In genomic region chr19:49840736-49841249, GRCh38 we compare ENCODE assay signal across 36 cellular contexts. TPM values are rescaled to one million over a fixed set of nuclear protein-coding genes. Genes with fewer than 3 reads are reported as not detected.
DNase-seq lines count a peak whose midpoint lies in the region; ATAC-seq, FAIRE-seq and TF ChIP-seq lines count a peak whose summit lies in the region.
"Had no signal": no experiment of that assay in that cellular context is flagged by ENCODE, and none has a peak within 500 bp of the region (broad histone marks: within the 10 kb centered on the region; RNA-seq: fewer than 3 reads in every experiment).

No MANE protein-coding gene starts in this region.

- TF ChIP-seq CTCF in Calu3 (IDR thresholded peaks at IDR 0.05; ENCODE audit: unreplicated experiment) (no peak), OCI-LY1 (IDR thresholded peaks at IDR 0.05; ENCODE audit: low read length) (no peak), neutrophil (IDR thresholded peaks at IDR 0.05) (no peak), pancreas (IDR thresholded peaks at IDR 0.05) (no peak)

- no peak overlapping the region for H2AFZ ChIP-seq in OCI-LY1 (ENCODE audit: low read length)

- no peaks in the 10 kb centered on the region for H4K20me1 ChIP-seq in OCI-LY1 (ENCODE audit: insufficient read depth, low read length)

- H3K27me3 Mint-ChIP-seq in Calu3 (ENCODE audit: unreplicated experiment): no peaks in the 10 kb centered on the region
- H3K27me3 Mint-ChIP-seq: activated CD8-positive, alpha-beta T cell treated with anti-CD3 and anti-CD28 coated beads for 36 hours had no signal

- H3K4me2 ChIP-seq in OCI-LY1 (ENCODE audit: low read length): no peak overlapping the region

- intact Hi-C loops in Calu3 (cut with micrococcal nuclease; ENCODE audit: unreplicated experiment) (no loop called here), pancreas (cut with DNase I) (no loop called here)

- H3K27me3 ChIP-seq in OCI-LY1 (ENCODE audit: insufficient read depth, low read length): no peaks in the 10 kb centered on the region
- no peaks in the 10 kb centered on the region for H3K27me3 ChIP-seq in ectodermal cell (ENCODE audit: control insufficient read depth, insufficient read depth, low read length, poor library complexity, severe bottlenecking)
- no peaks in the 10 kb centered on the region for H3K27me3 ChIP-seq in neutrophil
- H3K27me3 ChIP-seq in pancreas: no peaks in the 10 kb centered on the region
- H3K27me3 ChIP-seq: adrenal gland, BE2C, esophagus squamous epithelium, foreskin keratinocyte, heart left ventricle, right atrium auricular region, SJSA1, stomach, uterus had no signal

- H3K27ac ChIP-seq in OCI-LY1 (ENCODE audit: low read depth, low read length, poor library complexity, severe bottlenecking) (peak overlapping the region; percentile 88), ectodermal cell (ENCODE audit: insufficient read depth, low read depth, low read length, poor library complexity, severe bottlenecking) (peak overlapping the region; percentile 13), neutrophil (peak overlapping the region; percentile 5), pancreas (no peak overlapping the region)
- H3K27ac ChIP-seq: adrenal gland, esophagus squamous epithelium, foreskin keratinocyte, heart left ventricle, SJSA1, stomach, uterus had no signal

- FAIRE-seq in pancreas (lab: Jason Lieb, UNC): no peak
- FAIRE-seq: endometrium, H54, HepG2 had no signal

- no peak overlapping the region for H3K9ac ChIP-seq in OCI-LY1 (ENCODE audit: low read length)

- CTCF ChIA-PET in Calu3 (lab: Charles Lee): no interaction called here

- ATAC-seq in pancreas: no peak
- ATAC-seq: activated CD8-positive, alpha-beta T cell treated with anti-CD3 and anti-CD28 coated beads for 36 hours; CD8-positive, alpha-beta T cell; foreskin keratinocyte; heart left ventricle; HepG2; natural killer cell had no signal

- H3K27ac Mint-ChIP-seq in Calu3 (ENCODE audit: unreplicated experiment): peak overlapping the region; percentile 48
- H3K27ac Mint-ChIP-seq: activated CD8-positive, alpha-beta T cell treated with anti-CD3 and anti-CD28 coated beads for 36 hours; activated naive CD4-positive, alpha-beta T cell treated with anti-CD3 and anti-CD28 coated beads, Interleukin-2, amount 10 ng/mL, durations not matched to agents 7 days and 5 days; CD8-positive, alpha-beta T cell had no signal

- no peaks in the 10 kb centered on the region for H3K9me2 ChIP-seq in OCI-LY1 (ENCODE audit: low read depth, low read length)

- H3K79me2 ChIP-seq in OCI-LY1 (ENCODE audit: insufficient read depth, low read length): no peaks in the 10 kb centered on the region

- no peaks in the 10 kb centered on the region for H3K9me3 Mint-ChIP-seq in Calu3 (ENCODE audit: low read depth, unreplicated experiment)
- H3K9me3 Mint-ChIP-seq: activated CD8-positive, alpha-beta T cell treated with anti-CD3 and anti-CD28 coated beads for 36 hours; activated naive CD4-positive, alpha-beta T cell treated with anti-CD3 and anti-CD28 coated beads, Interleukin-2, amount 10 ng/mL, durations not matched to agents 7 days and 5 days; CD8-positive, alpha-beta T cell; natural killer cell had no signal

- H3K36me3 ChIP-seq in OCI-LY1 (ENCODE audit: insufficient read depth, low read length): peaks cover 59% of the 10 kb centered on the region
- peaks cover 30% of the 10 kb centered on the region for H3K36me3 ChIP-seq in ectodermal cell (ENCODE audit: control insufficient read depth, insufficient read depth, low read length)
- H3K36me3 ChIP-seq in neutrophil: peaks cover 53% of the 10 kb centered on the region
- peaks cover 0 to 30% (median 7%) of the 10 kb centered on the region in 3 donors for H3K36me3 ChIP-seq in pancreas
- H3K36me3 ChIP-seq: uterus had no signal

- H3K9me3 ChIP-seq in OCI-LY1 (ENCODE audit: low read length) (no peaks in the 10 kb centered on the region), ectodermal cell (ENCODE audit: control insufficient read depth, low read length) (no peaks in the 10 kb centered on the region), neutrophil (no peaks in the 10 kb centered on the region), pancreas (no peaks in the 10 kb centered on the region)
- H3K9me3 ChIP-seq: adrenal gland, BE2C, esophagus squamous epithelium, heart left ventricle, right atrium auricular region, SJSA1, stomach, uterus had no signal

- 92 to 94% methylated on average over 17 of the region's 17 CpGs for WGBS in ectodermal cell, 2 experiments
- 90 to 93% methylated on average over 17 of the region's 17 CpGs for WGBS in pancreas, 2 donors

- H3K36me3 Mint-ChIP-seq in Calu3 (ENCODE audit: insufficient read depth, unreplicated experiment): peaks cover 40% of the 10 kb centered on the region
- H3K36me3 Mint-ChIP-seq: natural killer cell had no signal

- peaks cover 33% of the 10 kb centered on the region for H3K4me1 ChIP-seq in OCI-LY1 (ENCODE audit: insufficient read depth, low read length, severe bottlenecking)
- H3K4me1 ChIP-seq in ectodermal cell (ENCODE audit: control insufficient read depth, insufficient read depth, low read length): no peaks in the 10 kb centered on the region
- peaks cover 16 to 17% of the 10 kb centered on the region in 2 experiments for H3K4me1 ChIP-seq in neutrophil (ENCODE audit: control insufficient read depth in 1 of 2, insufficient read depth in 1 of 2, low read depth in 1 of 2, low read length in 1 of 2)
- H3K4me1 ChIP-seq in pancreas: no peaks in the 10 kb centered on the region
- H3K4me1 ChIP-seq: adrenal gland, BE2C, esophagus squamous epithelium, foreskin keratinocyte, heart left ventricle, right atrium auricular region, uterus had no signal

- peaks cover 7% of the 10 kb centered on the region; the same call in 1 of the 2 replicates for H3F3A ChIP-seq in OCI-LY1 (ENCODE audit: insufficient read depth, low read length)

- DNase-seq in Calu3: no peak
- no peak for DNase-seq in medulla oblongata (ENCODE audit: extremely low spot score)
- DNase-seq in stimulated activated CD4-positive, alpha-beta T cell treated with anti-CD3 and anti-CD28 coated beads, Interleukin-4, amount 100 ng/mL, for 24 hours: no peak
- no peak for DNase-seq in hypothalamus (lab: John Stamatoyannopoulos, UW)
- DNase-seq in pancreas: no peak
- DNase-seq: activated CD4-positive, CD25-positive, alpha-beta regulatory T cell treated with anti-CD3 and anti-CD28 coated beads, Interleukin-2, amount 50 U/mL, for 72 hours; activated CD8-positive, alpha-beta memory T cell treated with anti-CD3 and anti-CD28 coated beads, Interleukin-2, amount 50 U/mL, for 48 hours; activated CD8-positive, alpha-beta T cell treated with anti-CD3 and anti-CD28 coated beads for 36 hours; activated naive CD4-positive, alpha-beta T cell treated with anti-CD3 and anti-CD28 coated beads, Interleukin-2, amount 10 ng/mL, durations not matched to agents 7 days and 5 days; adrenal gland; BE2C; CD8-positive, alpha-beta T cell; cerebellar nuclear complex; dermis blood vessel endothelial cell; EL; esophagus squamous epithelium; foreskin keratinocyte; heart left ventricle; Kasumi-1; natural killer cell; NCI-H146; NCI-H2171; NCI-H510A; stimulated activated CD4-positive, alpha-beta T cell treated with anti-CD3 and anti-CD28 coated beads, Interleukin-1b, Interleukin-23, amount 100 ng/mL, for 48 hours; stimulated activated CD8-positive, alpha-beta memory T cell treated with anti-CD3 and anti-CD28 coated beads, Interleukin-4, amount 100 ng/mL, for 48 hours; stomach; T1000; uterus had no signal

- H3K4me3 ChIP-seq in OCI-LY1 (ENCODE audit: low read depth, low read length, poor library complexity, severe bottlenecking): no peak overlapping the region
- H3K4me3 ChIP-seq in ectodermal cell (ENCODE audit: insufficient read depth, low read depth, low read length): no peak overlapping the region
- no peak overlapping the region for H3K4me3 ChIP-seq in neutrophil (ENCODE audit: low read depth in 1 of 2, low read length in 1 of 2)
- H3K4me3 ChIP-seq in pancreas: no peak overlapping the region
- H3K4me3 ChIP-seq: adrenal gland, esophagus squamous epithelium, heart left ventricle, right atrium auricular region, SJSA1, stomach, uterus had no signal

- no peak overlapping the region for H3K4me3 Mint-ChIP-seq in Calu3 (ENCODE audit: low read depth, unreplicated experiment)
- H3K4me3 Mint-ChIP-seq: activated CD8-positive, alpha-beta T cell treated with anti-CD3 and anti-CD28 coated beads for 36 hours; activated naive CD4-positive, alpha-beta T cell treated with anti-CD3 and anti-CD28 coated beads, Interleukin-2, amount 10 ng/mL, durations not matched to agents 7 days and 5 days; CD8-positive, alpha-beta T cell; natural killer cell had no signal

- no TSS peak for BruUV-seq in Calu3 (replicated peaks; lab: Mats Ljungman, UMichigan)

- H3K4me1 Mint-ChIP-seq in Calu3 (ENCODE audit: low read depth, unreplicated experiment): no peaks in the 10 kb centered on the region
- H3K4me1 Mint-ChIP-seq: activated naive CD4-positive, alpha-beta T cell treated with anti-CD3 and anti-CD28 coated beads, Interleukin-2, amount 10 ng/mL, durations not matched to agents 7 days and 5 days had no signal

RNA-seq across cellular contexts. Expression of gene PTOV1, which starts 10.2 kb away (rescaled TPM):
- total RNA-seq in Calu3 (2022): 231 and 256 TPM in 2 replicates
- 404 TPM for polyA plus RNA-seq in ectodermal cell (2013, experiment 1 of 4)
- polyA plus RNA-seq in ectodermal cell (2013, experiment 2 of 4): 396 TPM
- 337 TPM for polyA plus RNA-seq in ectodermal cell (2013, experiment 3 of 4)
- polyA plus RNA-seq in ectodermal cell (2013, experiment 4 of 4): 359 TPM
- total RNA-seq in pancreas: 100 to 1,000 TPM in 1 of 6 donors, 10 to 100 TPM in 5; 48.8 to 116 (median 72.8) TPM
- 100 to 1,000 TPM; 177 to 191 TPM for polyA plus RNA-seq in pancreas

RNA-seq across cellular contexts. Expression of gene MED25, which starts 22.7 kb away (rescaled TPM):
- total RNA-seq in Calu3 (2022) (89.7 and 95.8 TPM in 2 replicates), pancreas (10 to 100 TPM; 19.4 to 34.9 (median 24.3) TPM)
- polyA plus RNA-seq in ectodermal cell (2013, experiment 1 of 4): 96.9 TPM
- 94.0 TPM for polyA plus RNA-seq in ectodermal cell (2013, experiment 2 of 4)
- polyA plus RNA-seq in ectodermal cell (2013, experiment 3 of 4): 85.4 TPM
- 89.4 TPM for polyA plus RNA-seq in ectodermal cell (2013, experiment 4 of 4)
- polyA plus RNA-seq in pancreas: 10 to 100 TPM; 56.8 to 60.0 TPM

RNA-seq across cellular contexts. Expression of gene PNKP, which starts 26.6 kb away (rescaled TPM):
- total RNA-seq in Calu3 (2022) (185 and 189 TPM in 2 replicates), pancreas (10 to 100 TPM; 28.7 to 52.4 (median 34.6) TPM)
- 90.3 TPM for polyA plus RNA-seq in ectodermal cell (2013, experiment 1 of 4)
- 80.0 TPM for polyA plus RNA-seq in ectodermal cell (2013, experiment 2 of 4)
- polyA plus RNA-seq in ectodermal cell (2013, experiment 3 of 4): 69.7 TPM
- 72.5 TPM for polyA plus RNA-seq in ectodermal cell (2013, experiment 4 of 4)
- 100 to 1,000 TPM in 1 of 2 donors, 10 to 100 TPM in 1; 76.0 to 154 TPM for polyA plus RNA-seq in pancreas

RNA-seq across cellular contexts. Expression of gene FUZ, which starts 27.7 kb away (rescaled TPM):
- total RNA-seq in Calu3 (2022) (12.2 and 17.0 TPM in 2 replicates), pancreas (10 to 100 TPM in 3 of 6 donors, 1 to 10 TPM in 3; 8.8 to 22.3 (median 12.1) TPM)
- polyA plus RNA-seq in ectodermal cell (2013, experiment 1 of 4): 37.0 TPM
- 29.2 TPM for polyA plus RNA-seq in ectodermal cell (2013, experiment 2 of 4)
- polyA plus RNA-seq in ectodermal cell (2013, experiment 3 of 4): 30.9 TPM
- polyA plus RNA-seq in ectodermal cell (2013, experiment 4 of 4): 30.2 TPM
- polyA plus RNA-seq in pancreas: 10 to 100 TPM; 24.3 to 30.3 TPM
- total RNA-seq: HepG2 had no signal

RNA-seq across cellular contexts. Expression of gene AKT1S1, which starts 36.4 kb away (rescaled TPM):
- 58.9 and 65.2 TPM in 2 replicates for total RNA-seq in Calu3 (2022)
- polyA plus RNA-seq in ectodermal cell (2013, experiment 1 of 4): 63.7 TPM
- 55.4 TPM for polyA plus RNA-seq in ectodermal cell (2013, experiment 2 of 4)
- 42.5 TPM for polyA plus RNA-seq in ectodermal cell (2013, experiment 3 of 4)
- polyA plus RNA-seq in ectodermal cell (2013, experiment 4 of 4): 45.5 TPM
- total RNA-seq in pancreas: 10 to 100 TPM; 13.8 to 22.1 (median 16.2) TPM
- 10 to 100 TPM; 22.7 to 31.1 TPM for polyA plus RNA-seq in pancreas

Comparison
In these comparisons a context has a peak if more than half of its experiments do, and no peak if none do; other contexts are left out.
1. H3K27ac ChIP-seq: peak in OCI-LY1 (single experiment), ectodermal cell (single experiment) and neutrophil (single experiment); none in pancreas (0 of 4).